Comparison of ENCODE assay signal across 9 cellular contexts in the genomic region with DNA sequence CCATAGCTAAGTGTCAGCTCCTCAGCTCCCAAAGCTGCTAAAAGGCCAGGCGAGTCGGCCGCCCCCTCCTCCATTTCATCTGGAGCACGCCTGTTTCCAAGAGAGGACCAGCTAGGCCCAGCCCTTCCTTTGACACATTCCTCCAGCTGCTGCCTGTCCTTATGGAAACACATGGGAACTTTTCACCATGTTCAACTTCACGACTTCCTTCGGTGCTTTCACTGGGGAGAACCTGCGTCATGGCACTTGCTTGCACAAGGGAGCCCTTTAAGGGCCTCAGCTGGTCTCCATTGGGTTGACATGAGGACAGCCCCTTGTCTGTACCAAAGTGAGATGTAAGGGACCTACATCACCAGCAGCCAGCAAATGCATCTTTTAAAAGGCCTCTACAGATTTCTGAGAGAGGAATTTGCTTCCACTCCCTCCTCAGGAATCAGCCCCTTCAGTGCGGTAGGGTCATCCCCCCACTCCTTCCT. TPM values are rescaled to one million over a fixed set of nuclear protein-coding genes. Genes with fewer than 3 reads are reported as not detected.
DNase-seq lines count a peak whose midpoint lies in the region; TF ChIP-seq lines count a peak whose summit lies in the region.
"Had no signal": no experiment of that assay in that cellular context is flagged by ENCODE, and none has a peak within 500 bp of the region (broad histone marks: within the 10 kb centered on the region; RNA-seq: fewer than 3 reads in every experiment).

No MANE protein-coding gene starts in this region.

- peaks cover 41% of the 10 kb centered on the region for H3K4me1 ChIP-seq in ACC112 (ENCODE audit: control insufficient read depth, insufficient read depth, low read length, unreplicated experiment)
- H3K4me1 ChIP-seq in OCI-LY7 (ENCODE audit: insufficient read depth, low read length, poor library complexity, severe bottlenecking), result peaks cover 3% of the 10 kb centered on the region
- H3K4me1 ChIP-seq in esophagus muscularis mucosa, result peaks cover 6 to 40% (median 35%) of the 10 kb centered on the region in 4 donors

- H3K36me3 ChIP-seq in ACC112 (ENCODE audit: insufficient read depth, low read length) (no peaks in the 10 kb centered on the region), OCI-LY7 (ENCODE audit: insufficient read depth, low read length) (no peaks in the 10 kb centered on the region), esophagus muscularis mucosa (no peaks in the 10 kb centered on the region), neural cell (ENCODE audit: insufficient read depth, low read length) (no peaks in the 10 kb centered on the region)

- DNase-seq in OCI-LY7 (ENCODE audit: low spot score), result no peak
- DNase-seq in esophagus muscularis mucosa (ENCODE audit: extremely low spot score), result no peak
- DNase-seq in activated CD4-positive, CD25-positive, alpha-beta regulatory T cell (lab: John Stamatoyannopoulos, UW), result no peak
- no peak for DNase-seq in GF-D8 (lab: John Stamatoyannopoulos, UW)
- no peak for DNase-seq in NCI-H2171 (lab: John Stamatoyannopoulos, UW)
- DNase-seq in GM20000 (ENCODE audit: low spot score), result no peak

- no peaks in the 10 kb centered on the region for H3K9me3 ChIP-seq in OCI-LY7 (ENCODE audit: low read length)
- no peaks in the 10 kb centered on the region for H3K9me3 ChIP-seq in esophagus muscularis mucosa
- no peaks in the 10 kb centered on the region for H3K9me3 ChIP-seq in neural cell (ENCODE audit: low read length)

- H3K27ac ChIP-seq in ACC112 (ENCODE audit: low read depth, low read length) (peak overlapping the region; percentile 8; the same call in 1 of the 2 replicates), OCI-LY7 (ENCODE audit: low read depth, low read length, poor library complexity, severe bottlenecking) (no peak overlapping the region), esophagus muscularis mucosa (replicated peaks in 1 of 4) (peak overlapping the region; percentile 88 to 96 (median 92)), neural cell (ENCODE audit: low read length) (no peak overlapping the region)

- POLR2A ChIA-PET in OCI-LY7 (lab: Charles Lee), result interaction anchor here (0.7 kb wide), 1 partner anchor 16 kb away, joined by 4 read pairs; no protein-coding TSS in a partner anchor

- H3K9me2 ChIP-seq in OCI-LY7 (ENCODE audit: insufficient read depth, low read length) (no peaks in the 10 kb centered on the region), neural cell (ENCODE audit: insufficient read depth, low read length) (no peaks in the 10 kb centered on the region)

- no peak overlapping the region for H3K9ac ChIP-seq in neural cell (ENCODE audit: low read length)

- H4K20me1 ChIP-seq in OCI-LY7 (ENCODE audit: insufficient read depth, low read length) (no peaks in the 10 kb centered on the region), neural cell (ENCODE audit: insufficient read depth) (no peaks in the 10 kb centered on the region)

- CTCF ChIA-PET in OCI-LY7 (lab: Charles Lee; ENCODE audit: unreplicated experiment), result no interaction called here

- 71% methylated on average over 8 of the region's 8 CpGs for WGBS in esophagus muscularis mucosa

- H3K79me2 ChIP-seq in ACC112 (ENCODE audit: control insufficient read depth, insufficient read depth, low read length, unreplicated experiment) (peaks cover 48% of the 10 kb centered on the region), OCI-LY7 (ENCODE audit: insufficient read depth, low read depth, low read length) (no peaks in the 10 kb centered on the region), neural cell (replicated peaks; ENCODE audit: insufficient read depth, low read length) (peaks cover 8% of the 10 kb centered on the region)

- TF ChIP-seq EP300 in esophagus muscularis mucosa (IDR thresholded peaks at IDR 0.05) (no peak), neural cell (conservative IDR thresholded peaks at IDR 0.05; ENCODE audit: poor library complexity, severe bottlenecking) (no peak)

- H3K4me2 ChIP-seq in OCI-LY7 (ENCODE audit: low read length) (peak overlapping the region; percentile 22; the same call in 1 of the 2 replicates), neural cell (ENCODE audit: low read length) (no peak overlapping the region)

- BruUV-seq in OCI-LY7 (replicated peaks; lab: Mats Ljungman, UMichigan), result no TSS peak

- no peaks in the 10 kb centered on the region for H3F3A ChIP-seq in neural cell (ENCODE audit: insufficient read depth, low read length, poor library complexity, severe bottlenecking)

- no peak for TF ChIP-seq CTCF in OCI-LY7 (conservative IDR thresholded peaks at IDR 0.05; ENCODE audit: low read length)
- TF ChIP-seq CTCF in esophagus muscularis mucosa (IDR thresholded peaks at IDR 0.05), result no peak
- TF ChIP-seq CTCF in neural cell (IDR thresholded peaks at IDR 0.05; ENCODE audit: poor library complexity, severe bottlenecking), result no peak
- no peak for TF ChIP-seq CTCF in GM20000 (IDR thresholded peaks at IDR 0.05; ENCODE audit: extremely low read depth, missing control alignments)

- H3K27me3 ChIP-seq in ACC112 (ENCODE audit: insufficient read depth, low read length) (no peaks in the 10 kb centered on the region), esophagus muscularis mucosa (no peaks in the 10 kb centered on the region), neural cell (ENCODE audit: insufficient read depth, low read depth, low read length) (peaks cover 16% of the 10 kb centered on the region)
- H3K27me3 ChIP-seq: foreskin keratinocyte had no signal

- peak overlapping the region; percentile 98 for H3K4me3 ChIP-seq in ACC112 (ENCODE audit: low read depth, low read length)
- no peak overlapping the region for H3K4me3 ChIP-seq in OCI-LY7 (ENCODE audit: low read depth, low read length, poor library complexity, severe bottlenecking)
- H3K4me3 ChIP-seq in esophagus muscularis mucosa, result peak overlapping the region; percentile 71 to 90 (median 80)
- H3K4me3 ChIP-seq in neural cell (ENCODE audit: low read length), result peak overlapping the region; percentile 92

- no peak for TF ChIP-seq RAD21 in neural cell (conservative IDR thresholded peaks at IDR 0.05)

- intact Hi-C loops in OCI-LY7 (cut with micrococcal nuclease; ENCODE audit: unreplicated experiment) (no loop called here), esophagus muscularis mucosa (cut with DNase I) (loop anchor here (5.0 to 10.0 kb wide), 4 partner anchors 81 to 252 kb away; no protein-coding TSS in a partner anchor)

- H2AFZ ChIP-seq in ACC112 (ENCODE audit: low read length, unreplicated experiment), result no peak overlapping the region
- H2AFZ ChIP-seq in OCI-LY7 (ENCODE audit: low read length), result no peak overlapping the region
- H2AFZ ChIP-seq in neural cell (ENCODE audit: low read depth, low read length), result no peak overlapping the region

- no peak for TF ChIP-seq POLR2A in esophagus muscularis mucosa (IDR thresholded peaks at IDR 0.05; ENCODE audit: low read depth)

TF ChIP-seq in neural cell, 6 proteins besides CTCF, POLR2A, EP300 and RAD21:
- no peak for TF ChIP-seq SMC3 (conservative IDR thresholded peaks at IDR 0.05; ENCODE audit: poor library complexity)
- no peak for TF ChIP-seq MXI1 (conservative IDR thresholded peaks at IDR 0.05; ENCODE audit: poor library complexity, severe bottlenecking)
- no peak for TF ChIP-seq EZH2 (IDR thresholded peaks at IDR 0.05; ENCODE audit: borderline replicate concordance, insufficient read depth, low read length, poor library complexity, severe bottlenecking)
- TF ChIP-seq TAF1 (IDR thresholded peaks at IDR 0.05; ENCODE audit: low read depth), result no peak
- no peak for TF ChIP-seq POLR2AphosphoS5 (IDR thresholded peaks at IDR 0.05)
- TF ChIP-seq, protein P1, sequence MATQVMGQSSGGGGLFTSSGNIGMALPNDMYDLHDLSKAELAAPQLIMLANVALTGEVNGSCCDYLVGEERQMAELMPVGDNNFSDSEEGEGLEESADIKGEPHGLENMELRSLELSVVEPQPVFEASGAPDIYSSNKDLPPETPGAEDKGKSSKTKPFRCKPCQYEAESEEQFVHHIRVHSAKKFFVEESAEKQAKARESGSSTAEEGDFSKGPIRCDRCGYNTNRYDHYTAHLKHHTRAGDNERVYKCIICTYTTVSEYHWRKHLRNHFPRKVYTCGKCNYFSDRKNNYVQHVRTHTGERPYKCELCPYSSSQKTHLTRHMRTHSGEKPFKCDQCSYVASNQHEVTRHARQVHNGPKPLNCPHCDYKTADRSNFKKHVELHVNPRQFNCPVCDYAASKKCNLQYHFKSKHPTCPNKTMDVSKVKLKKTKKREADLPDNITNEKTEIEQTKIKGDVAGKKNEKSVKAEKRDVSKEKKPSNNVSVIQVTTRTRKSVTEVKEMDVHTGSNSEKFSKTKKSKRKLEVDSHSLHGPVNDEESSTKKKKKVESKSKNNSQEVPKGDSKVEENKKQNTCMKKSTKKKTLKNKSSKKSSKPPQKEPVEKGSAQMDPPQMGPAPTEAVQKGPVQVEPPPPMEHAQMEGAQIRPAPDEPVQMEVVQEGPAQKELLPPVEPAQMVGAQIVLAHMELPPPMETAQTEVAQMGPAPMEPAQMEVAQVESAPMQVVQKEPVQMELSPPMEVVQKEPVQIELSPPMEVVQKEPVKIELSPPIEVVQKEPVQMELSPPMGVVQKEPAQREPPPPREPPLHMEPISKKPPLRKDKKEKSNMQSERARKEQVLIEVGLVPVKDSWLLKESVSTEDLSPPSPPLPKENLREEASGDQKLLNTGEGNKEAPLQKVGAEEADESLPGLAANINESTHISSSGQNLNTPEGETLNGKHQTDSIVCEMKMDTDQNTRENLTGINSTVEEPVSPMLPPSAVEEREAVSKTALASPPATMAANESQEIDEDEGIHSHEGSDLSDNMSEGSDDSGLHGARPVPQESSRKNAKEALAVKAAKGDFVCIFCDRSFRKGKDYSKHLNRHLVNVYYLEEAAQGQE (IDR thresholded peaks at IDR 0.05; ENCODE audit: borderline replicate concordance), result no peak

RNA-seq across cellular contexts. Expression of gene MAGI1, which starts 2.1 kb away (rescaled TPM):
- 2.5 and 2.9 TPM in 2 replicates for total RNA-seq in OCI-LY7 (2014; rRNA removed; shearing (Covaris generic))
- total RNA-seq in OCI-LY7 (2022) (0.63 and 1.0 TPM in 2 replicates), esophagus muscularis mucosa (10 to 100 TPM; 17.1 to 35.1 (median 25.2) TPM)
- 44.7 and 47.5 TPM in 2 replicates for polyA plus RNA-seq in neural cell
- polyA minus RNA-seq in neural cell, result 149 and 183 TPM in 2 replicates

Comparison
In these comparisons a context has a peak if more than half of its experiments do, and no peak if none do; other contexts are left out.
1. H3K27ac ChIP-seq: peak in ACC112 (single experiment) and esophagus muscularis mucosa (4 of 4); none in OCI-LY7 (single experiment) and neural cell (single experiment).
2. RNA of gene MAGI1, which starts 2.1 kb away (total RNA-seq): 17.1 to 35.1 TPM in esophagus muscularis mucosa; 0.63 to 2.9 TPM in OCI-LY7; every median in the first group is over 4 times any median in the second.